In the genomic region with DNA sequence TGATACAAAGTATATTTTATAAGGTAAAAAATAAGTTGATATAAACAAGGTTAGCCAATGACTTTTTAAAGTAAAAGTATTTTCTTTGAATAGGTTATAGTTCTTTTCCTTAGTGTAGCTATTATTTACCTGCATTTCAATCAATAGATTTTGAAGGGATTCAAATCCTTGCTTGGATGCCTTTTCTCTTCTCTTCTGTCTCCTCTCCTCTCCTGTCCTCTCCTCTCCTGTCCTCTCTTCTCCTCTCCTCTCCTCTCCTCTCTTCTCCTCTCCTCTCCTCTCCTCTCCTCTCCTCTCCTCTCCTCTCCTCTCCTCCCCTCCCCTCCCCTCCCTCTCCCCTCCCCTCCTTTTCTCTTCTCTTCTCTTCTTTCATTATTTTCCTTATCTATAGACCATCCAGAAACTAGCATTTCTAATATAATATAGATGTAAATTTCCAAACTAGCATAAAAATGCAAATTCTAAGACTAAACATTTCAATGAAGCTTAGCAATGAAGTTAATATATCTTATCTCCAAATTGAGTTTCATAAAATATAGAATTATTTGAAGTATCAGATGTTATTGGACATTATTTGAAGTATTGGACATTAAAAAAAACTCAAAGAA, we compare ENCODE assay signal across 29 cellular contexts.
"Had no signal": no experiment of that assay in that cellular context is flagged by ENCODE, and none has a peak within 500 bp of the region (broad histone marks: within the 10 kb centered on the region; RNA-seq: fewer than 3 reads in every experiment).

No MANE protein-coding gene starts in this region.

- H3K4me1 ChIP-seq: neural progenitor cell, parathyroid adenoma, psoas muscle, spleen, stomach, thyroid gland, transverse colon, upper lobe of right lung, uterus had no signal

- H3K36me3 Mint-ChIP-seq: natural killer cell; neural progenitor cell; stimulated activated naive B cell treated with anti-CD40 and anti-IgM and Interleukin-4, amounts not matched to agents 10 μg/mL and 1 μg/mL and 100 μg/mL, for 72 hours; type B pancreatic cell had no signal

- H3K9me3 ChIP-seq: ovary, psoas muscle, spleen, stomach, thoracic aorta, thyroid gland, transverse colon, upper lobe of right lung, uterus had no signal

- DNase-seq: naive thymus-derived CD4-positive, alpha-beta T cell; natural killer cell; occipital lobe; ovary; psoas muscle; right cardiac atrium; spleen; stimulated activated CD4-positive, alpha-beta T cell treated with anti-CD3 and anti-CD28 coated beads, Interleukin-12 subunit alpha, Interleukin-12 subunit beta, amount 100 ng/mL, for 4 hours; stimulated activated CD4-positive, alpha-beta T cell treated with anti-CD3 and anti-CD28 coated beads, Interleukin-1b, Interleukin-23, amount 100 ng/mL, for 48 hours; stimulated activated CD4-positive, alpha-beta T cell treated with anti-CD3 and anti-CD28 coated beads, Interleukin-4, amount 100 ng/mL, for 1 hour; stimulated activated CD4-positive, alpha-beta T cell treated with anti-CD3 and anti-CD28 coated beads, Interleukin-4, amount 100 ng/mL, for 4 hours; stimulated activated CD8-positive, alpha-beta memory T cell treated with anti-CD3 and anti-CD28 coated beads, Interleukin-4, amount 100 ng/mL, for 48 hours; stimulated activated naive B cell treated with anti-CD40 and anti-IgM and Interleukin-4, amounts not matched to agents 10 μg/mL and 1 μg/mL and 100 μg/mL, for 72 hours; stimulated activated naive CD4-positive, alpha-beta T cell treated with Interleukin-2 at 50 U/mL for 16 hours; stomach; thyroid gland; transverse colon; upper lobe of right lung; uterus had no signal

- ATAC-seq: naive thymus-derived CD4-positive, alpha-beta T cell; natural killer cell; psoas muscle; right cardiac atrium; sciatic nerve; stimulated activated naive B cell treated with anti-CD40 and anti-IgM and Interleukin-4, amounts not matched to agents 10 μg/mL and 1 μg/mL and 100 μg/mL, for 72 hours; upper lobe of right lung had no signal

- H3K79me2 ChIP-seq: parathyroid adenoma had no signal

- H3K36me3 ChIP-seq: neural progenitor cell, ovary, spleen, stomach, thoracic aorta, thyroid gland, transverse colon, upper lobe of right lung, uterus had no signal

- H3K27ac Mint-ChIP-seq: natural killer cell; nephron; neural progenitor cell; progenitor cell of endocrine pancreas; stimulated activated naive B cell treated with anti-CD40 and anti-IgM and Interleukin-4, amounts not matched to agents 10 μg/mL and 1 μg/mL and 100 μg/mL, for 72 hours; stimulated activated naive CD8-positive, alpha-beta T cell treated with anti-CD3 and anti-CD28 coated beads, Interleukin-15, Interleukin-2, amounts not matched to agents 100 ng/mL and 50 ng/mL, for 24 hours; type B pancreatic cell had no signal

- H3K4me1 Mint-ChIP-seq: nephron; stimulated activated naive B cell treated with anti-CD40 and anti-IgM and Interleukin-4, amounts not matched to agents 10 μg/mL and 1 μg/mL and 100 μg/mL, for 72 hours had no signal

- H3K4me2 ChIP-seq: neural progenitor cell, smooth muscle cell had no signal

- H3K9ac ChIP-seq: neural progenitor cell, parathyroid adenoma had no signal

- H3K9me3 Mint-ChIP-seq: natural killer cell; stimulated activated naive B cell treated with anti-CD40 and anti-IgM and Interleukin-4, amounts not matched to agents 10 μg/mL and 1 μg/mL and 100 μg/mL, for 72 hours; stimulated activated naive CD8-positive, alpha-beta T cell treated with anti-CD3 and anti-CD28 coated beads, Interleukin-15, Interleukin-2, amounts not matched to agents 100 ng/mL and 50 ng/mL, for 24 hours; type B pancreatic cell had no signal

- H2AFZ ChIP-seq: neural progenitor cell, parathyroid adenoma had no signal

- H3K27me3 ChIP-seq: neural progenitor cell, ovary, thyroid gland, transverse colon, upper lobe of right lung, uterus had no signal

- H3K4me3 Mint-ChIP-seq: naive thymus-derived CD4-positive, alpha-beta T cell; natural killer cell; nephron; neural progenitor cell; stimulated activated naive B cell treated with anti-CD40 and anti-IgM and Interleukin-4, amounts not matched to agents 10 μg/mL and 1 μg/mL and 100 μg/mL, for 72 hours; stimulated activated naive CD8-positive, alpha-beta T cell treated with anti-CD3 and anti-CD28 coated beads, Interleukin-15, Interleukin-2, amounts not matched to agents 100 ng/mL and 50 ng/mL, for 24 hours; type B pancreatic cell had no signal

- H3K4me3 ChIP-seq: neural progenitor cell, ovary, psoas muscle, skin epidermis, smooth muscle cell, spleen, stomach, thoracic aorta, thyroid gland, transverse colon, upper lobe of right lung, uterus had no signal

- H3K27me3 Mint-ChIP-seq: naive thymus-derived CD4-positive, alpha-beta T cell; stimulated activated naive CD8-positive, alpha-beta T cell treated with anti-CD3 and anti-CD28 coated beads, Interleukin-15, Interleukin-2, amounts not matched to agents 100 ng/mL and 50 ng/mL, for 24 hours had no signal

- H3K27ac ChIP-seq: neural progenitor cell, ovary, parathyroid adenoma, psoas muscle, skin epidermis, spleen, stomach, thoracic aorta, thyroid gland, transverse colon, upper lobe of right lung, uterus had no signal
